Comparison of ENCODE assay signal across 28 cellular contexts in genomic region chr13:30097695-30098094, GRCh38.
"Had no signal": no experiment of that assay in that cellular context is flagged by ENCODE, and none has a peak within 500 bp of the region (broad histone marks: within the 10 kb centered on the region; RNA-seq: fewer than 3 reads in every experiment).

No MANE protein-coding gene starts in this region.

- H3K9me3 ChIP-seq: ovary, psoas muscle, right lobe of liver, sigmoid colon, stomach, thoracic aorta, thyroid gland, tibial nerve, upper lobe of left lung, uterus had no signal

- H3K4me1 ChIP-seq: neural progenitor cell, parathyroid adenoma, psoas muscle, right lobe of liver, sigmoid colon, thyroid gland, tibial nerve, upper lobe of left lung, uterus had no signal

- H3K4me2 ChIP-seq: neural progenitor cell had no signal

- H3K79me2 ChIP-seq: parathyroid adenoma had no signal

- H3K27ac Mint-ChIP-seq: nephron; neural progenitor cell; progenitor cell of endocrine pancreas; stimulated activated effector memory CD8-positive, alpha-beta T cell treated with anti-CD3 and anti-CD28 coated beads, Interleukin-12 subunit alpha, Interleukin-12 subunit beta, amount 100 ng/mL, for 72 hours; stimulated activated naive B cell treated with anti-CD40 and anti-IgM and Interleukin-4, amounts not matched to agents 10 μg/mL and 1 μg/mL and 100 μg/mL, for 72 hours; stimulated activated naive CD8-positive, alpha-beta T cell treated with anti-CD3 and anti-CD28 coated beads, Interleukin-15, Interleukin-2, amounts not matched to agents 100 ng/mL and 50 ng/mL, for 24 hours had no signal

- H3K4me3 ChIP-seq: neural progenitor cell, ovary, psoas muscle, right lobe of liver, sigmoid colon, stomach, thoracic aorta, thyroid gland, tibial nerve, upper lobe of left lung, uterus had no signal

- H3K27me3 ChIP-seq: neural progenitor cell, ovary, right lobe of liver, sigmoid colon, stomach, thyroid gland, tibial nerve, upper lobe of left lung, uterus had no signal

- H3K4me1 Mint-ChIP-seq: nephron; stimulated activated effector memory CD8-positive, alpha-beta T cell treated with anti-CD3 and anti-CD28 coated beads, Interleukin-12 subunit alpha, Interleukin-12 subunit beta, amount 100 ng/mL, for 72 hours; stimulated activated naive B cell treated with anti-CD40 and anti-IgM and Interleukin-4, amounts not matched to agents 10 μg/mL and 1 μg/mL and 100 μg/mL, for 72 hours had no signal

- DNase-seq: naive thymus-derived CD4-positive, alpha-beta T cell; occipital lobe; ovary; posterior cingulate gyrus; psoas muscle; right cardiac atrium; right lobe of liver; sigmoid colon; small intestine; stimulated activated CD4-positive, alpha-beta T cell treated with anti-CD3 and anti-CD28 coated beads, Interleukin-15, amount 100 ng/mL, for 24 hours; stimulated activated CD4-positive, alpha-beta T cell treated with anti-CD3 and anti-CD28 coated beads, Interleukin-2, amount 100 ng/mL, for 24 hours; stimulated activated CD4-positive, alpha-beta T cell treated with anti-CD3 and anti-CD28 coated beads, Interleukin-2, amount 100 ng/mL, for 48 hours; stimulated activated CD4-positive, alpha-beta T cell treated with anti-CD3 and anti-CD28 coated beads, Interleukin-4, amount 100 ng/mL, for 24 hours; stimulated activated naive B cell treated with anti-CD40 and anti-IgM and Interleukin-4, amounts not matched to agents 10 μg/mL and 1 μg/mL and 100 μg/mL, for 72 hours; stimulated activated naive CD4-positive, alpha-beta T cell treated with Interleukin-2 at 50 U/mL for 16 hours; stomach; thyroid gland; trophoblast cell; upper lobe of left lung; uterus had no signal

- FAIRE-seq: small intestine had no signal

- H3K27me3 Mint-ChIP-seq: stimulated activated naive CD8-positive, alpha-beta T cell treated with anti-CD3 and anti-CD28 coated beads, Interleukin-15, Interleukin-2, amounts not matched to agents 100 ng/mL and 50 ng/mL, for 24 hours had no signal

- H2AFZ ChIP-seq: neural progenitor cell, parathyroid adenoma had no signal

- H3K9ac ChIP-seq: neural progenitor cell, parathyroid adenoma had no signal

- H3K9me3 Mint-ChIP-seq: nephron; stimulated activated effector memory CD8-positive, alpha-beta T cell treated with anti-CD3 and anti-CD28 coated beads, Interleukin-12 subunit alpha, Interleukin-12 subunit beta, amount 100 ng/mL, for 72 hours; stimulated activated naive B cell treated with anti-CD40 and anti-IgM and Interleukin-4, amounts not matched to agents 10 μg/mL and 1 μg/mL and 100 μg/mL, for 72 hours; stimulated activated naive CD8-positive, alpha-beta T cell treated with anti-CD3 and anti-CD28 coated beads, Interleukin-15, Interleukin-2, amounts not matched to agents 100 ng/mL and 50 ng/mL, for 24 hours had no signal

- H3K36me3 Mint-ChIP-seq: naive thymus-derived CD4-positive, alpha-beta T cell; neural progenitor cell; stimulated activated effector memory CD8-positive, alpha-beta T cell treated with anti-CD3 and anti-CD28 coated beads, Interleukin-12 subunit alpha, Interleukin-12 subunit beta, amount 100 ng/mL, for 72 hours; stimulated activated naive B cell treated with anti-CD40 and anti-IgM and Interleukin-4, amounts not matched to agents 10 μg/mL and 1 μg/mL and 100 μg/mL, for 72 hours had no signal

- H3K36me3 ChIP-seq: neural progenitor cell, ovary, right lobe of liver, sigmoid colon, stomach, thoracic aorta, thyroid gland, tibial nerve, upper lobe of left lung, uterus had no signal

- ATAC-seq: naive thymus-derived CD4-positive, alpha-beta T cell; psoas muscle; right cardiac atrium; right lobe of liver; stimulated activated naive B cell treated with anti-CD40 and anti-IgM and Interleukin-4, amounts not matched to agents 10 μg/mL and 1 μg/mL and 100 μg/mL, for 72 hours had no signal

- H3K27ac ChIP-seq: neural progenitor cell, ovary, parathyroid adenoma, psoas muscle, right lobe of liver, sigmoid colon, stomach, thoracic aorta, thyroid gland, tibial nerve, upper lobe of left lung, uterus had no signal

- H3K4me3 Mint-ChIP-seq: naive thymus-derived CD4-positive, alpha-beta T cell; nephron; neural progenitor cell; stimulated activated effector memory CD8-positive, alpha-beta T cell treated with anti-CD3 and anti-CD28 coated beads, Interleukin-12 subunit alpha, Interleukin-12 subunit beta, amount 100 ng/mL, for 72 hours; stimulated activated naive B cell treated with anti-CD40 and anti-IgM and Interleukin-4, amounts not matched to agents 10 μg/mL and 1 μg/mL and 100 μg/mL, for 72 hours; stimulated activated naive CD8-positive, alpha-beta T cell treated with anti-CD3 and anti-CD28 coated beads, Interleukin-15, Interleukin-2, amounts not matched to agents 100 ng/mL and 50 ng/mL, for 24 hours had no signal
